Comparison of ENCODE assay signal across 8 cellular contexts in genomic region chr2:200509608-200510433, GRCh38. TPM values are rescaled to one million over a fixed set of nuclear protein-coding genes. Genes with fewer than 3 reads are reported as not detected.
A peak's percentile ranks its signal among the peaks of the same experiment; 100 is the strongest.
DNase-seq lines count a peak whose midpoint lies in the region; ATAC-seq and TF ChIP-seq lines count a peak whose summit lies in the region.

Gene KCTD18, minus strand, starts transcription at chr2:200510068. Its CDS starts 3,052 bp downstream, at chr2:200507016.

- no peaks in the 10 kb centered on the region for H3K9me3 Mint-ChIP-seq in activated naive CD8-positive, alpha-beta T cell treated with anti-CD3 and anti-CD28 coated beads, Interleukin-2, amount 50 U/mL, for 24 hours

- peak within 1 kb of the TSS; percentile 99 for H3K9ac ChIP-seq in trophoblast cell (ENCODE audit: low read length)

- H3K23ac ChIP-seq in trophoblast cell (ENCODE audit: low read length): no peak within 1 kb of the TSS

- H2BK120ac ChIP-seq in trophoblast cell (ENCODE audit: insufficient read depth, low read length, poor library complexity): peak within 1 kb of the TSS; percentile 90

- H3K27me3 ChIP-seq in cardiac muscle cell (peaks cover 2% of the 10 kb centered on the region), trophoblast cell (ENCODE audit: insufficient read depth, low read length) (no peaks in the 10 kb centered on the region), tibial nerve (peaks cover 0 to 4% of the 10 kb centered on the region in 2 donors)

- peak in 1 of 2 donors; percentile 83 for TF ChIP-seq EP300 in tibial nerve (IDR thresholded peaks at IDR 0.05)

- peak within 1 kb of the TSS; percentile 45 for H2BK12ac ChIP-seq in trophoblast cell (ENCODE audit: low read length)

- H2BK5ac ChIP-seq in trophoblast cell (ENCODE audit: low read depth, low read length, poor library complexity): peak within 1 kb of the TSS; percentile 87

- peaks cover 2% of the 10 kb centered on the region for H3K36me3 Mint-ChIP-seq in activated naive CD8-positive, alpha-beta T cell treated with anti-CD3 and anti-CD28 coated beads, Interleukin-2, amount 50 U/mL, for 24 hours (ENCODE audit: low read depth)

- DNase-seq in NCI-H1105 (lab: John Stamatoyannopoulos, UW) (peak; percentile 67), SW480 (ENCODE audit: low spot score) (peak; percentile 78), cardiac muscle cell (ENCODE audit: low read depth in 1 of 2, low spot score in 1 of 2) (peak; percentile 91 to 92), trophoblast cell (peak; percentile 80 to 92), tibial nerve (ENCODE audit: low spot score in 2 of 2) (peak; percentile 78 to 79)
- peak; percentile 95 for DNase-seq in activated naive CD8-positive, alpha-beta T cell treated with anti-CD3 and anti-CD28 coated beads, Interleukin-2, amount 50 U/mL, for 24 hours

- H2AFZ ChIP-seq in trophoblast cell (ENCODE audit: insufficient read depth, low read length, poor library complexity): peak within 1 kb of the TSS; percentile 94

- ATAC-seq in HG02642 (IDR thresholded peaks at IDR 0.05; ENCODE audit: poor library complexity, unreplicated experiment): peak; percentile 99
- ATAC-seq in activated naive CD8-positive, alpha-beta T cell treated with anti-CD3 and anti-CD28 coated beads, Interleukin-2, amount 50 U/mL, for 24 hours: peak; percentile 96

- peak within 1 kb of the TSS; percentile 91 for H3K27ac Mint-ChIP-seq in activated naive CD8-positive, alpha-beta T cell treated with anti-CD3 and anti-CD28 coated beads, Interleukin-2, amount 50 U/mL, for 24 hours

- TF ChIP-seq CTCF in GM12874 (IDR thresholded peaks at IDR 0.05; ENCODE audit: insufficient read depth, low read depth, low read length): peak; percentile 93
- peak; percentile 77 for TF ChIP-seq CTCF in cardiac muscle cell (IDR thresholded peaks at IDR 0.05; ENCODE audit: low read depth, low read length)
- peak; percentile 86 to 97 (median 92) for TF ChIP-seq CTCF in tibial nerve (IDR thresholded peaks at IDR 0.05)

- WGBS in trophoblast cell (ENCODE audit: extremely low coverage, insufficient coverage, insufficient read length): no CpG with 5 or more reads among the region's 78 CpGs
- WGBS in tibial nerve, 2 donors: 2% methylated on average over 15 to 16 of the region's 78 CpGs

- H3K9me3 ChIP-seq in cardiac muscle cell (ENCODE audit: low read depth): no peaks in the 10 kb centered on the region
- no peaks in the 10 kb centered on the region for H3K9me3 ChIP-seq in trophoblast cell (ENCODE audit: insufficient read depth, low read depth, low read length)
- H3K9me3 ChIP-seq in tibial nerve: no peaks in the 10 kb centered on the region

- peak within 1 kb of the TSS; percentile 84 for H3K4ac ChIP-seq in trophoblast cell (ENCODE audit: low read depth, low read length)

- peak within 1 kb of the TSS; percentile 81 for H3K4me2 ChIP-seq in trophoblast cell (ENCODE audit: low read length)

- peak within 1 kb of the TSS; percentile 92 for H3K14ac ChIP-seq in trophoblast cell (ENCODE audit: low read length)

- H4K8ac ChIP-seq in trophoblast cell (ENCODE audit: low read depth, low read length): peak within 1 kb of the TSS; percentile 96

- peak within 1 kb of the TSS; percentile 85 for H4K91ac ChIP-seq in trophoblast cell (ENCODE audit: low read depth, low read length)

- H3K79me2 ChIP-seq in trophoblast cell (ENCODE audit: control insufficient read depth, insufficient read depth, low read length, poor library complexity): peaks cover 7% of the 10 kb centered on the region

- H3K18ac ChIP-seq in trophoblast cell (ENCODE audit: low read length): peak within 1 kb of the TSS; percentile 83

- peak; percentile 57 to 87 for TF ChIP-seq POLR2A in tibial nerve (IDR thresholded peaks at IDR 0.05)

- peak within 1 kb of the TSS; percentile 55 for H2AK5ac ChIP-seq in trophoblast cell (ENCODE audit: low read length)

- H3K4me1 Mint-ChIP-seq in activated naive CD8-positive, alpha-beta T cell treated with anti-CD3 and anti-CD28 coated beads, Interleukin-2, amount 50 U/mL, for 24 hours: peaks cover 20% of the 10 kb centered on the region

- H3K79me1 ChIP-seq in trophoblast cell (ENCODE audit: low read length): peaks cover 10% of the 10 kb centered on the region

- H3K4me3 Mint-ChIP-seq in activated naive CD8-positive, alpha-beta T cell treated with anti-CD3 and anti-CD28 coated beads, Interleukin-2, amount 50 U/mL, for 24 hours: peak within 1 kb of the TSS; percentile 94

- H3K27me3 Mint-ChIP-seq in activated naive CD8-positive, alpha-beta T cell treated with anti-CD3 and anti-CD28 coated beads, Interleukin-2, amount 50 U/mL, for 24 hours: no peaks in the 10 kb centered on the region

- H3K27ac ChIP-seq in cardiac muscle cell (peak within 1 kb of the TSS; percentile 25), trophoblast cell (ENCODE audit: low read depth, low read length) (no peak within 1 kb of the TSS), tibial nerve (peak within 1 kb of the TSS; percentile 79 to 92 (median 87))

- H3K36me3 ChIP-seq in cardiac muscle cell (peaks cover under 1% of the 10 kb centered on the region), trophoblast cell (ENCODE audit: control insufficient read depth in 1 of 2, insufficient read depth in 2 of 2, low read length in 2 of 2) (no peaks in the 10 kb centered on the region), tibial nerve (peaks cover 0 to 5% (median 0%) of the 10 kb centered on the region in 3 donors)

- H4K12ac ChIP-seq in trophoblast cell (ENCODE audit: low read depth, low read length): peak within 1 kb of the TSS; percentile 96

- peak within 1 kb of the TSS; percentile 61 for H3K4me3 ChIP-seq in cardiac muscle cell
- H3K4me3 ChIP-seq in trophoblast cell (ENCODE audit: low read depth, low read length): peak within 1 kb of the TSS; percentile 78
- peak within 1 kb of the TSS; percentile 76 to 95 (median 88) for H3K4me3 ChIP-seq in tibial nerve

- H3K4me1 ChIP-seq in cardiac muscle cell (ENCODE audit: low read depth): peaks cover 5% of the 10 kb centered on the region
- peaks cover 4 to 8% of the 10 kb centered on the region in 2 experiments for H3K4me1 ChIP-seq in trophoblast cell (ENCODE audit: control insufficient read depth in 1 of 2, insufficient read depth in 2 of 2, low read length in 2 of 2)
- peaks cover 0 to 15% (median 9%) of the 10 kb centered on the region in 4 donors for H3K4me1 ChIP-seq in tibial nerve

RNA-seq across cellular contexts. Expression of gene KCTD18, which starts in this region (rescaled TPM):
- total RNA-seq in cardiac muscle cell: 20.8 and 22.1 TPM in 2 replicates
- polyA plus RNA-seq in cardiac muscle cell: 12.5 and 12.6 TPM in 2 replicates
- 4.1 and 4.5 TPM in 2 replicates for polyA plus RNA-seq in trophoblast cell (2013)
- total RNA-seq in tibial nerve: 10 to 100 TPM; 20.1 to 38.2 (median 24.5) TPM
